Comparison of ENCODE assay signal across 3 cellular contexts in the genomic region with DNA sequence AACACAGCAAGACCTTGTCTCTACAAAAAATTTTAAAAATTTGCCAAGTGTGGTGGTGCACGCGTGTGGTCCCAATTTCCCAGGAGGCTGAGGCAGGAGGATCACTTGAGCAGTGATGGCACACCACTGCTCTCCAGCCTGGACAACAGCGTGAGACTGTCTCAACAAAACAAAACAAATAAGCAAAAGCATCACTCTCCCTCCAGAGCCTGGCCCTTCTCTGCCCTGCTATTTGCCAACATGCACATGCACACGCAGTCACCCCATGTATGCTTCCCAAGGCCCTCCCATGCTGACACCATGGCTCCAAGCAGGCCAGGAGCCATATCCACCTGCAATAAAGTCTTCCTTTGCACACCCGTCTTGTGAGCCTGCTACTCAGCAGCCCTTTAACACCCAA.
TF ChIP-seq lines count a peak whose summit lies in the region.

No MANE protein-coding gene starts in this region.

TF ChIP-seq in SK-N-SH, 30 proteins besides CTCF, POLR2A, EP300 and RAD21:
- TF ChIP-seq, protein P1, sequence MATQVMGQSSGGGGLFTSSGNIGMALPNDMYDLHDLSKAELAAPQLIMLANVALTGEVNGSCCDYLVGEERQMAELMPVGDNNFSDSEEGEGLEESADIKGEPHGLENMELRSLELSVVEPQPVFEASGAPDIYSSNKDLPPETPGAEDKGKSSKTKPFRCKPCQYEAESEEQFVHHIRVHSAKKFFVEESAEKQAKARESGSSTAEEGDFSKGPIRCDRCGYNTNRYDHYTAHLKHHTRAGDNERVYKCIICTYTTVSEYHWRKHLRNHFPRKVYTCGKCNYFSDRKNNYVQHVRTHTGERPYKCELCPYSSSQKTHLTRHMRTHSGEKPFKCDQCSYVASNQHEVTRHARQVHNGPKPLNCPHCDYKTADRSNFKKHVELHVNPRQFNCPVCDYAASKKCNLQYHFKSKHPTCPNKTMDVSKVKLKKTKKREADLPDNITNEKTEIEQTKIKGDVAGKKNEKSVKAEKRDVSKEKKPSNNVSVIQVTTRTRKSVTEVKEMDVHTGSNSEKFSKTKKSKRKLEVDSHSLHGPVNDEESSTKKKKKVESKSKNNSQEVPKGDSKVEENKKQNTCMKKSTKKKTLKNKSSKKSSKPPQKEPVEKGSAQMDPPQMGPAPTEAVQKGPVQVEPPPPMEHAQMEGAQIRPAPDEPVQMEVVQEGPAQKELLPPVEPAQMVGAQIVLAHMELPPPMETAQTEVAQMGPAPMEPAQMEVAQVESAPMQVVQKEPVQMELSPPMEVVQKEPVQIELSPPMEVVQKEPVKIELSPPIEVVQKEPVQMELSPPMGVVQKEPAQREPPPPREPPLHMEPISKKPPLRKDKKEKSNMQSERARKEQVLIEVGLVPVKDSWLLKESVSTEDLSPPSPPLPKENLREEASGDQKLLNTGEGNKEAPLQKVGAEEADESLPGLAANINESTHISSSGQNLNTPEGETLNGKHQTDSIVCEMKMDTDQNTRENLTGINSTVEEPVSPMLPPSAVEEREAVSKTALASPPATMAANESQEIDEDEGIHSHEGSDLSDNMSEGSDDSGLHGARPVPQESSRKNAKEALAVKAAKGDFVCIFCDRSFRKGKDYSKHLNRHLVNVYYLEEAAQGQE (IDR thresholded peaks at IDR 0.05; ENCODE audit: low read depth, low read length), result no peak
- no peak for TF ChIP-seq TCF12 (IDR thresholded peaks at IDR 0.05)
- no peak for TF ChIP-seq RXRA (IDR thresholded peaks at IDR 0.05; ENCODE audit: borderline replicate concordance, low read depth)
- no peak for TF ChIP-seq NFIC (IDR thresholded peaks at IDR 0.05; ENCODE audit: borderline replicate concordance)

TF ChIP-seq in SK-N-SH treated with all-trans-retinoic acid at 6 μM for 48 hours, 23 proteins besides CTCF, POLR2A, EP300 and RAD21:
- TF ChIP-seq ZC3H10 (CRISPR knock-in tag; IDR thresholded peaks at IDR 0.05), result no peak
- no peak for TF ChIP-seq RARB (CRISPR knock-in tag; IDR thresholded peaks at IDR 0.05)
- TF ChIP-seq TOX (CRISPR knock-in tag; IDR thresholded peaks at IDR 0.05; ENCODE audit: borderline replicate concordance), result no peak
- TF ChIP-seq CSDC2 (CRISPR knock-in tag; IDR thresholded peaks at IDR 0.05), result no peak
- TF ChIP-seq, protein P2, sequence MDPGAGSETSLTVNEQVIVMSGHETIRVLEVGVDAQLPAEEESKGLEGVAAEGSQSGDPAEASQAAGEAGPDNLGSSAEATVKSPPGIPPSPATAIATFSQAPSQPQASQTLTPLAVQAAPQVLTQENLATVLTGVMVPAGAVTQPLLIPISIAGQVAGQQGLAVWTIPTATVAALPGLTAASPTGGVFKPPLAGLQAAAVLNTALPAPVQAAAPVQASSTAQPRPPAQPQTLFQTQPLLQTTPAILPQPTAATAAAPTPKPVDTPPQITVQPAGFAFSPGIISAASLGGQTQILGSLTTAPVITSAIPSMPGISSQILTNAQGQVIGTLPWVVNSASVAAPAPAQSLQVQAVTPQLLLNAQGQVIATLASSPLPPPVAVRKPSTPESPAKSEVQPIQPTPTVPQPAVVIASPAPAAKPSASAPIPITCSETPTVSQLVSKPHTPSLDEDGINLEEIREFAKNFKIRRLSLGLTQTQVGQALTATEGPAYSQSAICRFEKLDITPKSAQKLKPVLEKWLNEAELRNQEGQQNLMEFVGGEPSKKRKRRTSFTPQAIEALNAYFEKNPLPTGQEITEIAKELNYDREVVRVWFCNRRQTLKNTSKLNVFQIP (CRISPR knock-in tag; IDR thresholded peaks at IDR 0.05; ENCODE audit: borderline replicate concordance, low read depth), result no peak
- TF ChIP-seq, protein P3, sequence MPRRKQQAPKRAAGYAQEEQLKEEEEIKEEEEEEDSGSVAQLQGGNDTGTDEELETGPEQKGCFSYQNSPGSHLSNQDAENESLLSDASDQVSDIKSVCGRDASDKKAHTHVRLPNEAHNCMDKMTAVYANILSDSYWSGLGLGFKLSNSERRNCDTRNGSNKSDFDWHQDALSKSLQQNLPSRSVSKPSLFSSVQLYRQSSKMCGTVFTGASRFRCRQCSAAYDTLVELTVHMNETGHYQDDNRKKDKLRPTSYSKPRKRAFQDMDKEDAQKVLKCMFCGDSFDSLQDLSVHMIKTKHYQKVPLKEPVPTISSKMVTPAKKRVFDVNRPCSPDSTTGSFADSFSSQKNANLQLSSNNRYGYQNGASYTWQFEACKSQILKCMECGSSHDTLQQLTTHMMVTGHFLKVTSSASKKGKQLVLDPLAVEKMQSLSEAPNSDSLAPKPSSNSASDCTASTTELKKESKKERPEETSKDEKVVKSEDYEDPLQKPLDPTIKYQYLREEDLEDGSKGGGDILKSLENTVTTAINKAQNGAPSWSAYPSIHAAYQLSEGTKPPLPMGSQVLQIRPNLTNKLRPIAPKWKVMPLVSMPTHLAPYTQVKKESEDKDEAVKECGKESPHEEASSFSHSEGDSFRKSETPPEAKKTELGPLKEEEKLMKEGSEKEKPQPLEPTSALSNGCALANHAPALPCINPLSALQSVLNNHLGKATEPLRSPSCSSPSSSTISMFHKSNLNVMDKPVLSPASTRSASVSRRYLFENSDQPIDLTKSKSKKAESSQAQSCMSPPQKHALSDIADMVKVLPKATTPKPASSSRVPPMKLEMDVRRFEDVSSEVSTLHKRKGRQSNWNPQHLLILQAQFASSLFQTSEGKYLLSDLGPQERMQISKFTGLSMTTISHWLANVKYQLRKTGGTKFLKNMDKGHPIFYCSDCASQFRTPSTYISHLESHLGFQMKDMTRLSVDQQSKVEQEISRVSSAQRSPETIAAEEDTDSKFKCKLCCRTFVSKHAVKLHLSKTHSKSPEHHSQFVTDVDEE (CRISPR knock-in tag; IDR thresholded peaks at IDR 0.05), result no peak
- TF ChIP-seq GLIS3 (CRISPR knock-in tag; IDR thresholded peaks at IDR 0.05), result no peak
- TF ChIP-seq ZFP30 (CRISPR knock-in tag; IDR thresholded peaks at IDR 0.05), result no peak
- TF ChIP-seq ZNF565 (CRISPR knock-in tag; conservative IDR thresholded peaks at IDR 0.05; ENCODE audit: low read depth), result no peak
- TF ChIP-seq SNAI2 (CRISPR knock-in tag; IDR thresholded peaks at IDR 0.05), result no peak
- TF ChIP-seq, protein P4, sequence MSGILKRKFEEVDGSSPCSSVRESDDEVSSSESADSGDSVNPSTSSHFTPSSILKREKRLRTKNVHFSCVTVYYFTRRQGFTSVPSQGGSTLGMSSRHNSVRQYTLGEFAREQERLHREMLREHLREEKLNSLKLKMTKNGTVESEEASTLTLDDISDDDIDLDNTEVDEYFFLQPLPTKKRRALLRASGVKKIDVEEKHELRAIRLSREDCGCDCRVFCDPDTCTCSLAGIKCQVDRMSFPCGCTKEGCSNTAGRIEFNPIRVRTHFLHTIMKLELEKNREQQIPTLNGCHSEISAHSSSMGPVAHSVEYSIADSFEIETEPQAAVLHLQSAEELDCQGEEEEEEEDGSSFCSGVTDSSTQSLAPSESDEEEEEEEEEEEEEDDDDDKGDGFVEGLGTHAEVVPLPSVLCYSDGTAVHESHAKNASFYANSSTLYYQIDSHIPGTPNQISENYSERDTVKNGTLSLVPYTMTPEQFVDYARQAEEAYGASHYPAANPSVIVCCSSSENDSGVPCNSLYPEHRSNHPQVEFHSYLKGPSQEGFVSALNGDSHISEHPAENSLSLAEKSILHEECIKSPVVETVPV (CRISPR knock-in tag; IDR thresholded peaks at IDR 0.05), result no peak
- no peak for TF ChIP-seq OSR1 (CRISPR knock-in tag; IDR thresholded peaks at IDR 0.05)
- no peak for TF ChIP-seq ZNF8 (CRISPR knock-in tag; IDR thresholded peaks at IDR 0.05)

TF ChIP-seq in K562, 482 proteins besides CTCF, POLR2A, EP300 and RAD21:
- TF ChIP-seq, protein P5, sequence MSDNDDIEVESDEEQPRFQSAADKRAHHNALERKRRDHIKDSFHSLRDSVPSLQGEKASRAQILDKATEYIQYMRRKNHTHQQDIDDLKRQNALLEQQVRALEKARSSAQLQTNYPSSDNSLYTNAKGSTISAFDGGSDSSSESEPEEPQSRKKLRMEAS (CRISPR knock-in tag; IDR thresholded peaks at IDR 0.05), result 0 out of 2 replicates have a peak, but pooled peaks have one; percentile 31
- TF ChIP-seq, protein P6, sequence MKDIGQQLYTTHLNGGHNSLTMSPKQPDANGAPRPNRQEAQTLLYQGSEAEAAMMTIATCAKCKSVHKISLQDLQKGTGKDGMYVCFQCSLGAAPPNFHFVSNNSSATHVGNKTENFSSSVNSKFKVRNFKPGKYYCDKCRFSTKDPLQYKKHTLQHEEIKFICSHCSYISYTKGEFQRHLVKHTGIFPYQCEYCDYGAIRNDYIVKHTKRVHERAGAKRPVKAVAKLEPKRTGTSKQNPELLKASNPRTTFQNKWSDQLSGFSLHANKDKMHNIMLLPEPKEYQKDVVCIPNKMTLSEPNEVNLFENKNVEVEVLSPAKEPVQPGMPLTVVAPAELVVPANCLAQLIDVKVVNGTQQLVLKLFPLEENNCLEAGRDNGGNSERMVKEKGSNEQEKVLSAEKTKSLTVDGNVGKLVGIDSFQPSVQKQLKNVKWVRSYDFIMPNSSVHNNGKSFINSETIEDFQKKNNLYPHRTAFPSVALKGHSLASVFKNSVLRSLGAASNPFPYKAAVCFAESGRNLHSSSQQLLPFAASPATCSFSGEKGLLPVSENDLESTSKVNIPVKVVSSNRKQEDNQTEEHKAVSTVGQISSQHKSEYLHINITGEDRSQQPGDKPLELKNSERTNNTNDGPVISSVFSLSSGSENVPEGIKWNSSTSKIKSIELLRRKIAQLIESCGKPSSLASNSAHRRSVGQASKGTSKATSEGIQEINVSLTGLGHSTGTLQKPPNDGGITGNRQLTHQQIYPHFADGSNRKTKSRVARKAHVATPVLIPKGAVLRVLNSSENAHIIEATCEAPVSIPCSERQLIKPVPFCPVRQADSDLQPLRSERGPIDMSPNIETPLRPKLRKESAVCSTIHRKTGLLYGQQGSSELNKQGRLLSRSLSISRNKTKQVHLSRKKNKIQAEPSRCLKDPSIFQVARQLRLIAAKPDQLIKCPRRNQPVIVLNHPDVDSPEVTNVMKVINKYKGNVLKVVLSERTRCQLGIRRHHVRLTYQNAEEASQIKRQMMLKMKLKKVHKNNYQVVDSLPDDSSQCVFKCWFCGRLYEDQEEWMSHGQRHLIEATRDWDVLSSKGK (CRISPR knock-in tag; IDR thresholded peaks at IDR 0.05), result no peak
- no peak for TF ChIP-seq SPI1 (IDR thresholded peaks at IDR 0.05; ENCODE audit: borderline replicate concordance, low read depth, low read length)
- no peak for TF ChIP-seq XRCC5 (IDR thresholded peaks at IDR 0.05; ENCODE audit: low read depth, low read length)
- TF ChIP-seq SRSF9 (IDR thresholded peaks at IDR 0.05; ENCODE audit: borderline replicate concordance, low read depth, low read length), result no peak
- no peak for TF ChIP-seq POLR3G (IDR thresholded peaks at IDR 0.05; ENCODE audit: extremely low read depth, insufficient read length, insufficient replicate concordance)
- TF ChIP-seq BMI1 (IDR thresholded peaks at IDR 0.05; ENCODE audit: low read length), result no peak
- no peak for TF ChIP-seq FOXA3 (CRISPR knock-in tag; conservative IDR thresholded peaks at IDR 0.05 in 1 of 2, IDR thresholded peaks at IDR 0.05 in 1 of 2)
- no peak for TF ChIP-seq ZNF589 (CRISPR knock-in tag; IDR thresholded peaks at IDR 0.05; ENCODE audit: low read depth)
- TF ChIP-seq EWSR1 (IDR thresholded peaks at IDR 0.05; ENCODE audit: borderline replicate concordance, low read depth, partially characterized antibody), result no peak
- TF ChIP-seq, protein P7, sequence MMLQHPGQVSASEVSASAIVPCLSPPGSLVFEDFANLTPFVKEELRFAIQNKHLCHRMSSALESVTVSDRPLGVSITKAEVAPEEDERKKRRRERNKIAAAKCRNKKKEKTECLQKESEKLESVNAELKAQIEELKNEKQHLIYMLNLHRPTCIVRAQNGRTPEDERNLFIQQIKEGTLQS (IDR thresholded peaks at IDR 0.05), result no peak
- TF ChIP-seq, protein P7 (CRISPR knock-in tag; conservative IDR thresholded peaks at IDR 0.05), result no peak
- no peak for TF ChIP-seq ZNF146 (CRISPR knock-in tag; IDR thresholded peaks at IDR 0.05; ENCODE audit: unreplicated experiment)
- no peak for TF ChIP-seq TEAD4 (IDR thresholded peaks at IDR 0.05; ENCODE audit: low read length)
- TF ChIP-seq TEAD4 (CRISPR knock-in tag; IDR thresholded peaks at IDR 0.05; ENCODE audit: borderline replicate concordance), result 0 out of 2 replicates have a peak, but pooled peaks have one; percentile 8
- TF ChIP-seq, protein P8, sequence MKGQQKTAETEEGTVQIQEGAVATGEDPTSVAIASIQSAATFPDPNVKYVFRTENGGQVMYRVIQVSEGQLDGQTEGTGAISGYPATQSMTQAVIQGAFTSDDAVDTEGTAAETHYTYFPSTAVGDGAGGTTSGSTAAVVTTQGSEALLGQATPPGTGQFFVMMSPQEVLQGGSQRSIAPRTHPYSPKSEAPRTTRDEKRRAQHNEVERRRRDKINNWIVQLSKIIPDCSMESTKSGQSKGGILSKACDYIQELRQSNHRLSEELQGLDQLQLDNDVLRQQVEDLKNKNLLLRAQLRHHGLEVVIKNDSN (CRISPR knock-in tag; IDR thresholded peaks at IDR 0.05), result peak; percentile 11; the same call in 1 of the 2 replicates
- TF ChIP-seq ZNF217 (CRISPR knock-in tag; IDR thresholded peaks at IDR 0.05), result no peak
- TF ChIP-seq PCBP2 (IDR thresholded peaks at IDR 0.05; ENCODE audit: low read depth, low read length, poor library complexity, severe bottlenecking), result no peak
- TF ChIP-seq ZNF707 (CRISPR knock-in tag; conservative IDR thresholded peaks at IDR 0.05), result no peak
TF ChIP-seq in K562: peak in this region for 3.
